ENCODE assay signal across 8 cellular contexts in genomic region chr7:27183682-27184341, GRCh38. TPM values are rescaled to one million over a fixed set of nuclear protein-coding genes. Genes with fewer than 3 reads are reported as not detected.
A peak's percentile ranks its signal among the peaks of the same experiment; 100 is the strongest.
DNase-seq lines count a peak whose midpoint lies in the region; ATAC-seq lines count a peak whose summit lies in the region.

No MANE protein-coding gene starts in this region.

- peaks cover 45% of the 10 kb centered on the region for H3K4me1 Mint-ChIP-seq in activated T-cell treated with anti-CD3 and anti-CD28 coated beads, Interleukin-2, amount 50 U/mL, for 72 hours (ENCODE audit: low read depth)

- H3K36me3 ChIP-seq in ACC112 (ENCODE audit: insufficient read depth, low read length) (no peaks in the 10 kb centered on the region), HAP-1 (replicated peaks) (peaks cover 12% of the 10 kb centered on the region)

- no peak overlapping the region for H3K27ac ChIP-seq in ACC112 (ENCODE audit: low read depth, low read length)

- peaks cover 77% of the 10 kb centered on the region for H3K27me3 Mint-ChIP-seq in activated T-cell treated with anti-CD3 and anti-CD28 coated beads, Interleukin-2, amount 50 U/mL, for 72 hours (ENCODE audit: low read depth)

- in situ Hi-C loops in HAP-1 (cut with MboI; ENCODE audit: low sequenced_read_pairs) = no loop called here

- H3K9me3 ChIP-seq in HAP-1 = no peaks in the 10 kb centered on the region

- no peak for ATAC-seq in activated T-cell treated with anti-CD3 and anti-CD28 coated beads, Interleukin-2, amount 50 U/mL, for 72 hours (replicated peaks in 1 of 2)
- no peak for ATAC-seq in HG02763 (IDR thresholded peaks at IDR 0.05; ENCODE audit: unreplicated experiment)
- no peak for ATAC-seq in HG03045 (IDR thresholded peaks at IDR 0.05; ENCODE audit: unreplicated experiment)

- H3K27ac Mint-ChIP-seq in activated T-cell treated with anti-CD3 and anti-CD28 coated beads, Interleukin-2, amount 50 U/mL, for 72 hours = no peak overlapping the region

- H3K36me3 Mint-ChIP-seq in activated T-cell treated with anti-CD3 and anti-CD28 coated beads, Interleukin-2, amount 50 U/mL, for 72 hours (ENCODE audit: insufficient read depth in 2 of 2) = no peaks in the 10 kb centered on the region

- peak overlapping the region; percentile 78 for H3K4me3 ChIP-seq in ACC112 (ENCODE audit: low read depth, low read length)
- peak overlapping the region; percentile 60 for H3K4me3 ChIP-seq in HAP-1

- DNase-seq in HAP-1 (ENCODE audit: low spot score in 2 of 2) = peak in 1 of 2 experiments; percentile 37
- peak in 1 of 2 donors; percentile 2 for DNase-seq in activated T-cell treated with anti-CD3 and anti-CD28 coated beads, Interleukin-2, amount 50 U/mL, for 72 hours
- DNase-seq in mesenteric fat pad (ENCODE audit: low spot score) = peak; percentile 73
- no peak for DNase-seq in SIG-M5 treated with dmso at 0.1 percent for 504 hours (lab: John Stamatoyannopoulos, UW; ENCODE audit: unreplicated experiment)
- no peak for DNase-seq in cortex of kidney (lab: John Stamatoyannopoulos, UW)

- H3K4me3 Mint-ChIP-seq in activated T-cell treated with anti-CD3 and anti-CD28 coated beads, Interleukin-2, amount 50 U/mL, for 72 hours = peak overlapping the region; percentile 79 to 85

- H3K4me1 ChIP-seq in ACC112 (ENCODE audit: control insufficient read depth, insufficient read depth, low read length, unreplicated experiment) = peaks cover 3% of the 10 kb centered on the region
- peaks cover 35% of the 10 kb centered on the region for H3K4me1 ChIP-seq in HAP-1

- H3K27me3 ChIP-seq in ACC112 (ENCODE audit: insufficient read depth, low read length) (peaks cover 90% of the 10 kb centered on the region), HAP-1 (ENCODE audit: low read depth) (no peaks in the 10 kb centered on the region)

- peak overlapping the region; percentile 84 for H2AFZ ChIP-seq in ACC112 (ENCODE audit: low read length, unreplicated experiment)

- H3K79me2 ChIP-seq in ACC112 (ENCODE audit: control insufficient read depth, insufficient read depth, low read length, unreplicated experiment) = no peaks in the 10 kb centered on the region

- H3K9me3 Mint-ChIP-seq in activated T-cell treated with anti-CD3 and anti-CD28 coated beads, Interleukin-2, amount 50 U/mL, for 72 hours = no peaks in the 10 kb centered on the region

RNA-seq across cellular contexts. Expression of gene HOXA11, which starts 1.2 kb away (rescaled TPM):
- total RNA-seq in activated T-cell treated with anti-CD3 and anti-CD28 coated beads, Interleukin-2, amount 50 U/mL, for 72 hours = under 1 TPM; 0.09 to 0.14 TPM
- total RNA-seq in mesenteric fat pad = 6.1 TPM

RNA-seq across cellular contexts. Expression of gene HOXA10, which starts 9.7 kb away (rescaled TPM):
- under 1 TPM; 0.19 to 0.26 TPM for total RNA-seq in activated T-cell treated with anti-CD3 and anti-CD28 coated beads, Interleukin-2, amount 50 U/mL, for 72 hours
- total RNA-seq in mesenteric fat pad = 19.7 TPM

RNA-seq across cellular contexts. Expression of gene HOXA13, which starts 16.1 kb away (rescaled TPM):
- not detected for total RNA-seq in activated T-cell treated with anti-CD3 and anti-CD28 coated beads, Interleukin-2, amount 50 U/mL, for 72 hours
- total RNA-seq in mesenteric fat pad = 1.9 TPM

RNA-seq across cellular contexts. Expression of gene HOXA9, which starts 18.5 kb away (rescaled TPM):
- not detected for total RNA-seq in activated T-cell treated with anti-CD3 and anti-CD28 coated beads, Interleukin-2, amount 50 U/mL, for 72 hours
- total RNA-seq in mesenteric fat pad = 10.4 TPM

RNA-seq across cellular contexts. Expression of gene HOXA7, which starts 27.3 kb away (rescaled TPM):
- not detected for total RNA-seq in activated T-cell treated with anti-CD3 and anti-CD28 coated beads, Interleukin-2, amount 50 U/mL, for 72 hours
- 7.5 TPM for total RNA-seq in mesenteric fat pad

Comparison
In these comparisons a context has a peak if more than half of its experiments do, and no peak if none do; other contexts are left out.
1. RNA of gene HOXA10, which starts 9.7 kb away (total RNA-seq): 19.7 TPM in mesenteric fat pad (single experiment); 0.19 to 0.26 TPM in activated T-cell treated with anti-CD3 and anti-CD28 coated beads, Interleukin-2, amount 50 U/mL, for 72 hours; every median in the first group is over 10 times any median in the second.